ENCODE assay signal across 31 cellular contexts in genomic region chr16:12706628-12707027, GRCh38.
"Had no signal": no experiment of that assay in that cellular context is flagged by ENCODE, and none has a peak within 500 bp of the region (broad histone marks: within the 10 kb centered on the region; RNA-seq: fewer than 3 reads in every experiment).

No MANE protein-coding gene starts in this region.

- H3K36me3 Mint-ChIP-seq: natural killer cell treated with Interleukin-12 subunit alpha and Interleukin-12 subunit beta and Interleukin-15 and Interleukin-18, amount 100 ng/mL, for 72 hours had no signal

- H3K4me3 ChIP-seq: colonic mucosa, esophagus muscularis mucosa, gastroesophageal sphincter, heart left ventricle, lower lobe of right lung, mucosa of descending colon, right atrium auricular region, testis, tibial artery had no signal

- H3K4me1 ChIP-seq: colonic mucosa, esophagus muscularis mucosa, foreskin keratinocyte, gastroesophageal sphincter, heart left ventricle, lower lobe of right lung, parathyroid adenoma, right atrium auricular region, testis, tibial artery had no signal

- FAIRE-seq: endothelial cell of umbilical vein, islet of Langerhans, small intestine had no signal

- H3K4me3 Mint-ChIP-seq: central memory CD8-positive, alpha-beta T cell; mesothelial cell of epicardium; natural killer cell treated with Interleukin-12 subunit alpha and Interleukin-12 subunit beta and Interleukin-15 and Interleukin-18, amount 100 ng/mL, for 72 hours; neural crest cell; type B pancreatic cell had no signal

- H3K9ac ChIP-seq: parathyroid adenoma had no signal

- DNase-seq: colonic mucosa; dermis blood vessel endothelial cell; effector memory CD4-positive, alpha-beta T cell; foreskin keratinocyte; heart left ventricle; hippocampal formation; left colon; left ventricle myocardium superior; lower lobe of right lung; mucosa of descending colon; naive B cell; small intestine; stimulated activated CD4-positive, alpha-beta T cell treated with anti-CD3 and anti-CD28 coated beads, Interleukin-12 subunit alpha, Interleukin-12 subunit beta, amount 100 ng/mL, for 4 hours; stimulated activated CD4-positive, alpha-beta T cell treated with anti-CD3 and anti-CD28 coated beads, Interleukin-1b, Interleukin-23, amount 100 ng/mL, for 48 hours; stimulated activated CD4-positive, alpha-beta T cell treated with anti-CD3 and anti-CD28 coated beads, Interleukin-4, amount 100 ng/mL, for 1 hour; stimulated activated CD8-positive, alpha-beta memory T cell treated with anti-CD3 and anti-CD28 coated beads, Interleukin-4, amount 100 ng/mL, for 48 hours; stimulated activated naive CD4-positive, alpha-beta T cell treated with Interleukin-2 at 50 U/mL for 16 hours; testis had no signal

- H3K4me1 Mint-ChIP-seq: central memory CD8-positive, alpha-beta T cell; mesothelial cell of epicardium; naive B cell; neural crest cell had no signal

- H3K36me3 ChIP-seq: colonic mucosa, right atrium auricular region had no signal

- H3K27ac Mint-ChIP-seq: mesothelial cell of epicardium; natural killer cell treated with Interleukin-12 subunit alpha and Interleukin-12 subunit beta and Interleukin-15 and Interleukin-18, amount 100 ng/mL, for 72 hours; progenitor cell of endocrine pancreas; type B pancreatic cell had no signal

- ATAC-seq: foreskin keratinocyte; gastroesophageal sphincter; heart left ventricle; left colon; left ventricle myocardium superior; lower lobe of right lung; mucosa of descending colon; natural killer cell treated with Interleukin-12 subunit alpha and Interleukin-12 subunit beta and Interleukin-15 and Interleukin-18, amount 100 ng/mL, for 72 hours had no signal

- H3K27ac ChIP-seq: colonic mucosa, esophagus muscularis mucosa, foreskin keratinocyte, gastroesophageal sphincter, heart left ventricle, lower lobe of right lung, parathyroid adenoma, right atrium auricular region, testis, tibial artery had no signal

- H3K27me3 Mint-ChIP-seq: central memory CD8-positive, alpha-beta T cell; naive B cell; natural killer cell treated with Interleukin-12 subunit alpha and Interleukin-12 subunit beta and Interleukin-15 and Interleukin-18, amount 100 ng/mL, for 72 hours; progenitor cell of endocrine pancreas; type B pancreatic cell had no signal

- H3K9me3 Mint-ChIP-seq: central memory CD8-positive, alpha-beta T cell; natural killer cell treated with Interleukin-12 subunit alpha and Interleukin-12 subunit beta and Interleukin-15 and Interleukin-18, amount 100 ng/mL, for 72 hours; type B pancreatic cell had no signal

- H2AFZ ChIP-seq: parathyroid adenoma had no signal

- H3K27me3 ChIP-seq: colonic mucosa, esophagus muscularis mucosa, foreskin keratinocyte, gastroesophageal sphincter, heart left ventricle, right atrium auricular region, testis, tibial artery had no signal

- H3K79me2 ChIP-seq: parathyroid adenoma had no signal

- H3K9me3 ChIP-seq: colonic mucosa, gastroesophageal sphincter, lower lobe of right lung, mucosa of descending colon, right atrium auricular region, testis had no signal
